In the genomic region with DNA sequence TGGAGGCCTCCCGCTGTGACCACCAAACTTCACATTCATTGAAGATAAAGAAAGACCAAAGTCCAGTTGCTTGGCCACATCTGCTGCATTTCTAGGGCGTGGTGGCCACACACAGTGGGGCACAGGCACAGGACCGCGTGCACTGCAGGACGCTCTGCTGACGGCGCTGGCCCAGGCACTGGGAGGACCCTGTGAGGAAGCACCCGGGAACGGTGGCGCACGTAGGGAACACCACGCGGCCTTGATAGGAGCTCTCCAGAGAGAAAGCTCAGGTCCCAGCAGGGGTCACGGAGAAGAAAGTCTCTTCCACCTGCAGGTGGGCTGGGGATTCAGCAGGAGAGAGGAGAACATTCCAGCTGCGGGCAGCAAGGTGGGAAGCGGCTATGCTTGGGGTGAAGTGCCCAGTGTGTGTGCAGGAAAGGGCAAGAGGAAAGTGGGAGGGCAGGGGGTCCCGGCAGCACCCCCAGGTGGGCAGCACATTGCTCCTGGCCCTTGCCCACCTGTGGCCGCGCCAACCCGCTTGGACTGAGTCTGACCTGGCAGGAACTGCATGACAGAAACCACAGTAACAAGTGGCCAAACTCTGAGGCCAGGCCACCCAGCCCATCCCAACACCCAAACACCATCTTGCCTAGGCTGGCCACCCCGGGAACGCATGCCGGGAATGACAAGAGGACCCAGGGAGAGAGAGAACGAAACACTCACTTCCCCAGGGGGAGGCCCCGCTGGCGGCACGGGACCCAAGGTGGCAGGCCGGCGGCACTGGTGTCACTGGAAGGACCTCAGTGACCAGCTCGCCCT, we compare ENCODE assay signal across 17 cellular contexts. TPM values are rescaled to one million over a fixed set of nuclear protein-coding genes. Genes with fewer than 3 reads are reported as not detected.
DNase-seq lines count a peak whose midpoint lies in the region; ATAC-seq and TF ChIP-seq lines count a peak whose summit lies in the region.
"Had no signal": no experiment of that assay in that cellular context is flagged by ENCODE, and none has a peak within 500 bp of the region (broad histone marks: within the 10 kb centered on the region; RNA-seq: fewer than 3 reads in every experiment).

No MANE protein-coding gene starts in this region.

- H4K8ac ChIP-seq in mesenchymal stem cell (ENCODE audit: low read length): no peak overlapping the region

- H3K9ac ChIP-seq in mesenchymal stem cell (ENCODE audit: low read length): no peak overlapping the region

- no peak overlapping the region for H3K14ac ChIP-seq in mesenchymal stem cell (ENCODE audit: low read length in 2 of 2)

- no peak overlapping the region for H3K4me2 ChIP-seq in mesenchymal stem cell (ENCODE audit: low read length, poor library complexity, severe bottlenecking)

- H2BK12ac ChIP-seq in mesenchymal stem cell (ENCODE audit: low read length in 2 of 2): no peak overlapping the region

- H3K18ac ChIP-seq in mesenchymal stem cell (ENCODE audit: low read depth in 1 of 2, low read length in 2 of 2): no peak overlapping the region

- no peak overlapping the region for H2BK5ac ChIP-seq in mesenchymal stem cell (ENCODE audit: low read depth, low read length, poor library complexity, severe bottlenecking)

- H3K79me1 ChIP-seq in mesenchymal stem cell (replicated peaks; ENCODE audit: low read length, poor library complexity, severe bottlenecking): peaks cover 46% of the 10 kb centered on the region

- H3K4ac ChIP-seq in mesenchymal stem cell (ENCODE audit: low read depth in 1 of 2, low read length in 2 of 2): no peak overlapping the region

- DNase-seq in NCI-H146 (lab: John Stamatoyannopoulos, UW) (peak; percentile 69), NCI-H146 treated with DMSO at 0.1 percent for 48 hours (lab: John Stamatoyannopoulos, UW; ENCODE audit: unreplicated experiment) (no peak), LoVo (ENCODE audit: low spot score) (peak; percentile 85), mesenchymal stem cell (no peak), transverse colon (peak; percentile 31), SHP77 treated with DMSO at 0.1 percent for 48 hours (lab: John Stamatoyannopoulos, UW) (no peak)
- DNase-seq: CD4-positive, CD25-positive, alpha-beta regulatory T cell; KBM-7; NCI-H1417 treated with DMSO at 0.1 percent for 48 hours; NCI-H2029 treated with DMSO at 0.1 percent for 48 hours; NCI-H2171 treated with DMSO at 0.1 percent for 48 hours; NCI-H446 treated with DMSO at 0.1 percent for 48 hours had no signal

- H2BK120ac ChIP-seq in mesenchymal stem cell (ENCODE audit: low read depth, low read length): no peak overlapping the region

- H3K36me3 ChIP-seq in mesenchymal stem cell (ENCODE audit: control insufficient read depth in 1 of 2, insufficient read depth in 2 of 2, low read depth in 1 of 2, low read length in 2 of 2): peaks cover 39 to 49% of the 10 kb centered on the region in 2 experiments
- H3K36me3 ChIP-seq in transverse colon: no peaks in the 10 kb centered on the region

- no peak for ATAC-seq in esophagus mucosa
- ATAC-seq in HG02798 (IDR thresholded peaks at IDR 0.05; ENCODE audit: poor library complexity, unreplicated experiment): no peak

- TF ChIP-seq EP300 in transverse colon (IDR thresholded peaks at IDR 0.05; ENCODE audit: low read depth): no peak

- no peak for TF ChIP-seq CTCF in transverse colon (IDR thresholded peaks at IDR 0.05)

- in situ Hi-C loops in transverse colon (cut with MboI; ENCODE audit: low pct_ligation_motif_present in 1 of 4, low pct_unique_long_range_greater_than_20kb in 1 of 4, low sequenced_read_pairs in 3 of 4): no loop called here

- no peaks in the 10 kb centered on the region for H3K27me3 ChIP-seq in mesenchymal stem cell (ENCODE audit: control insufficient read depth in 1 of 2, insufficient read depth in 1 of 2, low read length in 2 of 2)
- H3K27me3 ChIP-seq in transverse colon: no peaks in the 10 kb centered on the region
- H3K27me3 ChIP-seq: SJSA1 had no signal

- WGBS in mesenchymal stem cell: 97% methylated on average over 26 of the region's 30 CpGs
- WGBS in transverse colon (ENCODE audit: low coverage in 1 of 2), 2 donors: 89 to 100% methylated on average over 1 to 30 of the region's 30 CpGs

- H2BK15ac ChIP-seq in mesenchymal stem cell (ENCODE audit: low read depth, poor library complexity, severe bottlenecking): peak overlapping the region; percentile 6

- no peak overlapping the region for H2AFZ ChIP-seq in mesenchymal stem cell (ENCODE audit: low read depth, low read length)

- no peak overlapping the region for H2AK5ac ChIP-seq in mesenchymal stem cell (ENCODE audit: low read length, severe bottlenecking)

- H3K9me3 ChIP-seq in mesenchymal stem cell (ENCODE audit: control insufficient read depth, low read length) (no peaks in the 10 kb centered on the region), transverse colon (no peaks in the 10 kb centered on the region)
- H3K9me3 ChIP-seq: SJSA1 had no signal

- H3K27ac ChIP-seq in mesenchymal stem cell (ENCODE audit: low read length, poor library complexity, severe bottlenecking) (no peak overlapping the region), transverse colon (no peak overlapping the region)
- H3K27ac ChIP-seq: 22Rv1, RWPE1, SJSA1 had no signal

- peaks cover 19% of the 10 kb centered on the region for H3K4me1 ChIP-seq in mesenchymal stem cell (ENCODE audit: control insufficient read depth, insufficient read depth, low read depth, low read length)
- H3K4me1 ChIP-seq in transverse colon: peaks cover 0 to 14% (median 5%) of the 10 kb centered on the region in 4 donors

- no peak overlapping the region for H3K23ac ChIP-seq in mesenchymal stem cell (ENCODE audit: low read length in 2 of 2)

- no peak overlapping the region for H3K4me3 ChIP-seq in mesenchymal stem cell (ENCODE audit: insufficient read depth in 1 of 2, low read depth in 1 of 2, low read length in 2 of 2)
- H3K4me3 ChIP-seq in transverse colon: no peak overlapping the region
- H3K4me3 ChIP-seq: SJSA1 had no signal

- no peak for TF ChIP-seq POLR2A in transverse colon (IDR thresholded peaks at IDR 0.05)

- intact Hi-C loops in transverse colon (cut with DNase I; ENCODE audit: low total_unique reads): loop anchor here (10.0 kb wide), 1 partner anchor 82 kb away; no protein-coding TSS in a partner anchor

- H4K91ac ChIP-seq in mesenchymal stem cell (ENCODE audit: low read length): no peak overlapping the region

RNA-seq across cellular contexts. Expression of gene TBC1D16, which starts 32.8 kb away (rescaled TPM):
- 20.2 TPM for polyA plus RNA-seq in mesenchymal stem cell (2013, experiment 1 of 2)
- polyA plus RNA-seq in mesenchymal stem cell (2013, experiment 2 of 2): 20.1 TPM
- 10 to 100 TPM; 12.3 to 22.4 (median 18.1) TPM for total RNA-seq in transverse colon
- 8.9 TPM for total RNA-seq in esophagus mucosa

RNA-seq across cellular contexts. Expression of gene CCDC40, which starts 33.6 kb away (rescaled TPM):
- 2.7 TPM for polyA plus RNA-seq in mesenchymal stem cell (2013, experiment 1 of 2)
- 2.8 TPM for polyA plus RNA-seq in mesenchymal stem cell (2013, experiment 2 of 2)
- total RNA-seq in transverse colon: 1 to 10 TPM in 3 of 4 donors, under 1 TPM in 1; 0.75 to 2.8 (median 2.0) TPM
- total RNA-seq in esophagus mucosa: 0.72 TPM
- polyA plus RNA-seq: CD4-positive, CD25-positive, alpha-beta regulatory T cell had no signal

Comparison
In these comparisons a context has a peak if more than half of its experiments do, and no peak if none do; other contexts are left out.
1. DNase-seq: peak in NCI-H146 (single experiment), LoVo (single experiment) and transverse colon (single experiment); none in NCI-H146 treated with DMSO at 0.1 percent for 48 hours (single experiment), mesenchymal stem cell (single experiment) and SHP77 treated with DMSO at 0.1 percent for 48 hours (single experiment).